Comparison of ENCODE assay signal across 26 cellular contexts in the genomic region with DNA sequence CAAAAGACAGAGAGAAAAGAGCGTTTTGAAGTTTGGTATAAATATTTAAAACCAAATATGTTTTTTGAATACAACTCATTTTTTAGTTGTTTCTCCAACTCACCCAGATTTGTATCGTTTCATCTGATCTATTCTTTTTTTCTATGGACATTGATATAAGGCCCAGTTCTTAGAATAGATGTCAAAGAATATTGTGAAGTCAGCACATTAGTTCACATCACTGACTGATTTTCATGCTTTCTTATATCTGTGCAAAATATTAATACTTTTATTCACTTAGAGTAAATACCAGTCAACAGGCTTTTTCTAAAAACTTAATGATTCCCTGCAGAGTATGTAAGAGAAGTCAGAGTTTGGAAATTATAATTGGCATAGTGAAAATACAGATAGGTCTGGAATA.
"Had no signal": no experiment of that assay in that cellular context is flagged by ENCODE, and none has a peak within 500 bp of the region (broad histone marks: within the 10 kb centered on the region; RNA-seq: fewer than 3 reads in every experiment).

No MANE protein-coding gene starts in this region.

- FAIRE-seq: endometrium, islet of Langerhans, keratinocyte had no signal

- DNase-seq: colonic mucosa; cortex of kidney; effector CD8-positive, alpha-beta T cell; effector memory CD8-positive, alpha-beta T cell; endodermal cell; erythroblast; esophagus squamous epithelium; foreskin fibroblast; foreskin melanocyte; gastrocnemius medialis; glutamatergic neuron; head of caudate nucleus; heart right ventricle; hippocampal formation; left cardiac atrium; left lung; left ventricle myocardium superior; lower lobe of right lung; mesenchymal stem cell; mucosa of descending colon; naive B cell had no signal

- H3K9me3 ChIP-seq: colonic mucosa, esophagus squamous epithelium, gastrocnemius medialis, lower lobe of right lung had no signal

- H3K4me1 ChIP-seq: colonic mucosa, esophagus squamous epithelium, gastrocnemius medialis, heart right ventricle, left lung, lower lobe of right lung had no signal

- H3K27me3 ChIP-seq: colonic mucosa, esophagus squamous epithelium, gastrocnemius medialis, heart right ventricle, left lung had no signal

- H3K4me3 ChIP-seq: colonic mucosa, esophagus squamous epithelium, gastrocnemius medialis, heart right ventricle, left lung, lower lobe of right lung, mucosa of descending colon had no signal

- H3K27ac ChIP-seq: colonic mucosa, epithelial cell of prostate, esophagus squamous epithelium, gastrocnemius medialis, heart right ventricle, left lung, lower lobe of right lung had no signal

- H3K36me3 ChIP-seq: colonic mucosa, esophagus squamous epithelium, gastrocnemius medialis, heart right ventricle, left lung, lower lobe of right lung had no signal

- ATAC-seq: effector memory CD8-positive, alpha-beta T cell; esophagus mucosa; gastrocnemius medialis; heart right ventricle; left cardiac atrium; left lung; left ventricle myocardium superior; lower lobe of right lung; mucosa of descending colon had no signal
